In genomic region chr1:217542136-217542777, GRCh38 we compare ENCODE assay signal across 21 cellular contexts.
DNase-seq lines count a peak whose midpoint lies in the region; ATAC-seq and TF ChIP-seq lines count a peak whose summit lies in the region.
"Had no signal": no experiment of that assay in that cellular context is flagged by ENCODE, and none has a peak within 500 bp of the region (broad histone marks: within the 10 kb centered on the region; RNA-seq: fewer than 3 reads in every experiment).

No MANE protein-coding gene starts in this region.

- ATAC-seq in GM18511 (IDR thresholded peaks at IDR 0.05; ENCODE audit: unreplicated experiment), result peak; percentile 17
- ATAC-seq in GM19328 (IDR thresholded peaks at IDR 0.05; ENCODE audit: unreplicated experiment), result peak; percentile 11
- ATAC-seq in left cardiac atrium, result peak; percentile 57 to 65
- ATAC-seq in HG02981 (IDR thresholded peaks at IDR 0.05; ENCODE audit: unreplicated experiment), result no peak
- ATAC-seq: GM23338, HCT116 had no signal

- H3K4me3 Mint-ChIP-seq in activated CD4-positive, alpha-beta memory T cell treated with anti-CD3 and anti-CD28 coated beads, Interleukin-2, amount 10 ng/mL, durations not matched to agents 7 days and 5 days, result no peak overlapping the region
- H3K4me3 Mint-ChIP-seq: CD8-positive, alpha-beta memory T cell; GM23338 had no signal

- DNase-seq in left cardiac atrium (peak; percentile 40), cortex of kidney (lab: John Stamatoyannopoulos, UW) (no peak), NCI-H510A (lab: John Stamatoyannopoulos, UW) (no peak)
- no peak for DNase-seq in activated CD4-positive, alpha-beta memory T cell treated with anti-CD3 and anti-CD28 coated beads, Interleukin-2, amount 10 ng/mL, durations not matched to agents 7 days and 5 days
- DNase-seq: Calu3; CD8-positive, alpha-beta memory T cell; KG1; NCI-H1105 treated with DMSO at 0.1 percent for 48 hours; NCI-H2029 treated with DMSO at 0.1 percent for 48 hours; NCI-H226; NCI-H774; NK-92 treated with Interleukin-12 subunit alpha and Interleukin-12 subunit beta, amount 100 ng/mL, for 24 hours; OCI-M1; SW 1271 had no signal

- no peak overlapping the region for H3K27ac Mint-ChIP-seq in activated CD4-positive, alpha-beta memory T cell treated with anti-CD3 and anti-CD28 coated beads, Interleukin-2, amount 10 ng/mL, durations not matched to agents 7 days and 5 days
- H3K27ac Mint-ChIP-seq: CD8-positive, alpha-beta memory T cell; GM23338 had no signal

- CTCF ChIA-PET in activated CD4-positive, alpha-beta memory T cell treated with anti-CD3 and anti-CD28 coated beads, Interleukin-2, amount 10 ng/mL, durations not matched to agents 7 days and 5 days (lab: Charles Lee), result no interaction called here

- no peaks in the 10 kb centered on the region for H3F3A ChIP-seq in OCI-LY1 (ENCODE audit: insufficient read depth, low read length)

- H3K9me3 Mint-ChIP-seq in activated CD4-positive, alpha-beta memory T cell treated with anti-CD3 and anti-CD28 coated beads, Interleukin-2, amount 10 ng/mL, durations not matched to agents 7 days and 5 days, result peaks cover 2% of the 10 kb centered on the region

- TF ChIP-seq CTCF in OCI-LY1 (IDR thresholded peaks at IDR 0.05; ENCODE audit: low read length), result no peak

- H3K4me3 ChIP-seq in OCI-LY1 (ENCODE audit: low read depth, low read length, poor library complexity, severe bottlenecking), result no peak overlapping the region
- H3K4me3 ChIP-seq: GM23338 had no signal

- no peak overlapping the region for H3K9ac ChIP-seq in OCI-LY1 (ENCODE audit: low read length)

- H3K4me2 ChIP-seq in OCI-LY1 (ENCODE audit: low read length), result no peak overlapping the region
- H3K4me2 ChIP-seq: GM23338 had no signal

- intact Hi-C loops in left cardiac atrium (cut with DNase I), result no loop called here

- no peak overlapping the region for H2AFZ ChIP-seq in OCI-LY1 (ENCODE audit: low read length)
- H2AFZ ChIP-seq: GM23338 had no signal

- no peaks in the 10 kb centered on the region for H3K27me3 Mint-ChIP-seq in activated CD4-positive, alpha-beta memory T cell treated with anti-CD3 and anti-CD28 coated beads, Interleukin-2, amount 10 ng/mL, durations not matched to agents 7 days and 5 days
- H3K27me3 Mint-ChIP-seq: CD8-positive, alpha-beta memory T cell had no signal

- H3K9me3 ChIP-seq in OCI-LY1 (ENCODE audit: low read length), result no peaks in the 10 kb centered on the region; the same call in 1 of the 2 replicates

- H3K36me3 Mint-ChIP-seq in activated CD4-positive, alpha-beta memory T cell treated with anti-CD3 and anti-CD28 coated beads, Interleukin-2, amount 10 ng/mL, durations not matched to agents 7 days and 5 days (ENCODE audit: low read depth), result peaks cover 5% of the 10 kb centered on the region

- H3K27me3 ChIP-seq in OCI-LY1 (ENCODE audit: insufficient read depth, low read length), result no peaks in the 10 kb centered on the region

- peaks cover 16% of the 10 kb centered on the region for H3K4me1 ChIP-seq in OCI-LY1 (ENCODE audit: insufficient read depth, low read length, severe bottlenecking)

- POLR2A ChIA-PET in activated CD4-positive, alpha-beta memory T cell treated with anti-CD3 and anti-CD28 coated beads, Interleukin-2, amount 10 ng/mL, durations not matched to agents 7 days and 5 days (lab: Charles Lee), result no interaction called here

- H3K79me2 ChIP-seq in OCI-LY1 (ENCODE audit: insufficient read depth, low read length), result no peaks in the 10 kb centered on the region

- no peaks in the 10 kb centered on the region for H3K4me1 Mint-ChIP-seq in activated CD4-positive, alpha-beta memory T cell treated with anti-CD3 and anti-CD28 coated beads, Interleukin-2, amount 10 ng/mL, durations not matched to agents 7 days and 5 days
- H3K4me1 Mint-ChIP-seq: GM23338 had no signal

- peak overlapping the region; percentile 59 for H3K27ac ChIP-seq in OCI-LY1 (ENCODE audit: low read depth, low read length, poor library complexity, severe bottlenecking)
- H3K27ac ChIP-seq: C4-2B had no signal

- no peaks in the 10 kb centered on the region for H3K36me3 ChIP-seq in OCI-LY1 (ENCODE audit: insufficient read depth, low read length)

- no peaks in the 10 kb centered on the region for H4K20me1 ChIP-seq in OCI-LY1 (ENCODE audit: insufficient read depth, low read length)

- no peaks in the 10 kb centered on the region for H3K9me2 ChIP-seq in OCI-LY1 (ENCODE audit: low read depth, low read length)
